14 cellular contexts compared by ENCODE assay signal in the genomic region with DNA sequence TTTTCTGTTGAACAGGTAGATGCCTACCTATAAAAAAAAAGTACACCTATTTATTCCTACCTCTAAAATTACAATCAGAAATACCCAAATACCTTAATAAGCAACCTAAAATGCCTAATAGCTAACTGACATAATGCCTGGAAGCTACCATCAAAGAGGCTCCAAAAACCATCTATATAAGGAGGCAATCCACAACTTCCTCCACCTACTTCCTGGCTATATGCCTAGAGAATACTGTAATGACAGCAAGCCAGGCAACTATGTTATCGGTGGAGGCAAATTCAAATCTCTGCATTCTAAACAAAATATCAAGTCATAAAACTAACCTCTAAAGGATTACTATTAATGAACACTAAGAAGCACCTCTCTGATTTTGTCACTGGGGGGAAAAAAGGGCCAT. TPM values are rescaled to one million over a fixed set of nuclear protein-coding genes. Genes with fewer than 3 reads are reported as not detected.
DNase-seq lines count a peak whose midpoint lies in the region; ATAC-seq and TF ChIP-seq lines count a peak whose summit lies in the region.
"Had no signal": no experiment of that assay in that cellular context is flagged by ENCODE, and none has a peak within 500 bp of the region (broad histone marks: within the 10 kb centered on the region; RNA-seq: fewer than 3 reads in every experiment).

No MANE protein-coding gene starts in this region.

- intact Hi-C loops in activated CD8-positive, alpha-beta T cell treated with anti-CD3 and anti-CD28 coated beads for 36 hours (cut with micrococcal nuclease) = no loop called here
- intact Hi-C loops in gastrocnemius medialis (cut with DNase I; ENCODE audit: low total_unique reads) = no loop called here
- intact Hi-C loops in activated T-helper 2 cell treated with anti-CD3 and anti-CD28 coated beads, Interferon-gamma antibody, Interleukin-2, Interleukin-4, amounts not matched to agents 10 μg/mL and 5 μg/mL and 100 μg/mL, durations not matched to agents 14 hours and 24 hours and 36 hours (cut with micrococcal nuclease) = no loop called here

- no peaks in the 10 kb centered on the region for H3K27me3 ChIP-seq in gastrocnemius medialis

- no peak for ATAC-seq in activated CD8-positive, alpha-beta T cell treated with anti-CD3 and anti-CD28 coated beads for 36 hours
- ATAC-seq in activated CD8-positive, alpha-beta T cell treated with anti-CD3 and anti-CD28 coated beads, Interleukin-2, amount 10 ng/mL, durations not matched to agents 7 days and 5 days = no peak
- no peak for ATAC-seq in T-helper 17 cell
- no peak for ATAC-seq in gastrocnemius medialis
- ATAC-seq in GM19467 (IDR thresholded peaks at IDR 0.05; ENCODE audit: unreplicated experiment) = no peak
- ATAC-seq: activated T-cell treated with anti-CD3 and anti-CD28 coated beads, Interleukin-2, amount 50 U/mL, for 4 hours; stimulated activated effector memory CD8-positive, alpha-beta T cell treated with anti-CD3 and anti-CD28 coated beads, Interleukin-12 subunit alpha, Interleukin-12 subunit beta, amount 100 ng/mL, for 72 hours had no signal

- POLR2A ChIA-PET in activated CD8-positive, alpha-beta T cell treated with anti-CD3 and anti-CD28 coated beads for 36 hours (lab: Charles Lee) = no interaction called here
- POLR2A ChIA-PET in activated CD8-positive, alpha-beta T cell treated with anti-CD3 and anti-CD28 coated beads, Interleukin-2, amount 10 ng/mL, durations not matched to agents 7 days and 5 days (lab: Charles Lee) = no interaction called here

- no peak overlapping the region for H3K4me3 ChIP-seq in fibroblast of pulmonary artery (replicated peaks; ENCODE audit: low read depth, low read length)
- H3K4me3 ChIP-seq in gastrocnemius medialis = no peak overlapping the region

- TF ChIP-seq POLR2A in gastrocnemius medialis (IDR thresholded peaks at IDR 0.05) = no peak

- in situ Hi-C loops in gastrocnemius medialis (cut with MboI; ENCODE audit: low sequenced_read_pairs in 4 of 4) = no loop called here

- H3K27me3 Mint-ChIP-seq in activated CD8-positive, alpha-beta T cell treated with anti-CD3 and anti-CD28 coated beads for 36 hours = no peaks in the 10 kb centered on the region
- H3K27me3 Mint-ChIP-seq in activated CD8-positive, alpha-beta T cell treated with anti-CD3 and anti-CD28 coated beads, Interleukin-2, amount 10 ng/mL, durations not matched to agents 7 days and 5 days (ENCODE audit: low read depth) = no peaks in the 10 kb centered on the region
- no peaks in the 10 kb centered on the region for H3K27me3 Mint-ChIP-seq in T-helper 17 cell
- H3K27me3 Mint-ChIP-seq in activated T-helper 2 cell treated with anti-CD3 and anti-CD28 coated beads, Interferon-gamma antibody, Interleukin-2, Interleukin-4, amounts not matched to agents 10 μg/mL and 5 μg/mL and 100 μg/mL, durations not matched to agents 14 hours and 24 hours and 36 hours (ENCODE audit: low read depth) = no peaks in the 10 kb centered on the region

- CTCF ChIA-PET in activated CD8-positive, alpha-beta T cell treated with anti-CD3 and anti-CD28 coated beads for 36 hours (lab: Charles Lee) = no interaction called here
- CTCF ChIA-PET in activated CD8-positive, alpha-beta T cell treated with anti-CD3 and anti-CD28 coated beads, Interleukin-2, amount 10 ng/mL, durations not matched to agents 7 days and 5 days (lab: Charles Lee) = interaction anchor here (1.0 kb wide), 1 partner anchor 155 kb away, joined by 3 read pairs; no protein-coding TSS in a partner anchor

- no peak overlapping the region for H3K4me3 Mint-ChIP-seq in activated CD8-positive, alpha-beta T cell treated with anti-CD3 and anti-CD28 coated beads for 36 hours
- H3K4me3 Mint-ChIP-seq in activated CD8-positive, alpha-beta T cell treated with anti-CD3 and anti-CD28 coated beads, Interleukin-2, amount 10 ng/mL, durations not matched to agents 7 days and 5 days = no peak overlapping the region
- H3K4me3 Mint-ChIP-seq in T-helper 17 cell = peak overlapping the region; percentile 83
- no peak overlapping the region for H3K4me3 Mint-ChIP-seq in activated T-helper 2 cell treated with anti-CD3 and anti-CD28 coated beads, Interferon-gamma antibody, Interleukin-2, Interleukin-4, amounts not matched to agents 10 μg/mL and 5 μg/mL and 100 μg/mL, durations not matched to agents 14 hours and 24 hours and 36 hours (ENCODE audit: low read depth)
- H3K4me3 Mint-ChIP-seq: activated T-cell treated with anti-CD3 and anti-CD28 coated beads, Interleukin-2, amount 50 U/mL, for 4 hours; stimulated activated effector memory CD8-positive, alpha-beta T cell treated with anti-CD3 and anti-CD28 coated beads, Interleukin-12 subunit alpha, Interleukin-12 subunit beta, amount 100 ng/mL, for 72 hours had no signal

- no peak for DNase-seq in activated CD8-positive, alpha-beta T cell treated with anti-CD3 and anti-CD28 coated beads for 36 hours
- DNase-seq in activated CD8-positive, alpha-beta T cell treated with anti-CD3 and anti-CD28 coated beads, Interleukin-2, amount 10 ng/mL, durations not matched to agents 7 days and 5 days = no peak
- DNase-seq in T-helper 17 cell (no peak), fibroblast of pulmonary artery (ENCODE audit: low read depth) (peak; percentile 81), gastrocnemius medialis (no peak), DMS153 treated with DMSO at 0.1 percent for 48 hours (lab: John Stamatoyannopoulos, UW; ENCODE audit: unreplicated experiment) (no peak)
- DNase-seq in activated T-helper 2 cell treated with anti-CD3 and anti-CD28 coated beads, Interferon-gamma antibody, Interleukin-2, Interleukin-4, amounts not matched to agents 10 μg/mL and 5 μg/mL and 100 μg/mL, durations not matched to agents 14 hours and 24 hours and 36 hours (ENCODE audit: low spot score) = no peak
- DNase-seq: activated CD4-positive, alpha-beta T cell treated with anti-CD3 and anti-CD28 coated beads for 48 hours; activated T-cell treated with anti-CD3 and anti-CD28 coated beads, Interleukin-2, amount 50 U/mL, for 4 hours; aorta; Karpas-422; stimulated activated CD4-positive, alpha-beta T cell treated with anti-CD3 and anti-CD28 coated beads, Interleukin-2, amount 100 ng/mL, for 24 hours had no signal

- peak overlapping the region in 3 of 4 donors; percentile 22 to 42 (median 42) for H3K27ac ChIP-seq in gastrocnemius medialis

- H3K27ac Mint-ChIP-seq in activated CD8-positive, alpha-beta T cell treated with anti-CD3 and anti-CD28 coated beads for 36 hours = peak overlapping the region; percentile 25
- no peak overlapping the region for H3K27ac Mint-ChIP-seq in activated CD8-positive, alpha-beta T cell treated with anti-CD3 and anti-CD28 coated beads, Interleukin-2, amount 10 ng/mL, durations not matched to agents 7 days and 5 days
- peak overlapping the region; percentile 67 for H3K27ac Mint-ChIP-seq in T-helper 17 cell
- no peak overlapping the region for H3K27ac Mint-ChIP-seq in activated T-helper 2 cell treated with anti-CD3 and anti-CD28 coated beads, Interferon-gamma antibody, Interleukin-2, Interleukin-4, amounts not matched to agents 10 μg/mL and 5 μg/mL and 100 μg/mL, durations not matched to agents 14 hours and 24 hours and 36 hours
- H3K27ac Mint-ChIP-seq: stimulated activated effector memory CD8-positive, alpha-beta T cell treated with anti-CD3 and anti-CD28 coated beads, Interleukin-12 subunit alpha, Interleukin-12 subunit beta, amount 100 ng/mL, for 72 hours had no signal

- no peak for TF ChIP-seq CTCF in activated CD8-positive, alpha-beta T cell treated with anti-CD3 and anti-CD28 coated beads for 36 hours (IDR thresholded peaks at IDR 0.05)
- TF ChIP-seq CTCF in fibroblast of pulmonary artery (IDR thresholded peaks at IDR 0.05; ENCODE audit: low read length, missing control alignments) (no peak), gastrocnemius medialis (IDR thresholded peaks at IDR 0.05 in 4 of 5, conservative IDR thresholded peaks at IDR 0.05 in 1 of 5) (no peak)

- peaks cover 74% of the 10 kb centered on the region for H3K4me1 Mint-ChIP-seq in activated CD8-positive, alpha-beta T cell treated with anti-CD3 and anti-CD28 coated beads for 36 hours (ENCODE audit: low read depth)
- H3K4me1 Mint-ChIP-seq in activated CD8-positive, alpha-beta T cell treated with anti-CD3 and anti-CD28 coated beads, Interleukin-2, amount 10 ng/mL, durations not matched to agents 7 days and 5 days (ENCODE audit: low read depth) = peaks cover 36% of the 10 kb centered on the region
- H3K4me1 Mint-ChIP-seq in T-helper 17 cell = peaks cover 65% of the 10 kb centered on the region
- H3K4me1 Mint-ChIP-seq in activated T-helper 2 cell treated with anti-CD3 and anti-CD28 coated beads, Interferon-gamma antibody, Interleukin-2, Interleukin-4, amounts not matched to agents 10 μg/mL and 5 μg/mL and 100 μg/mL, durations not matched to agents 14 hours and 24 hours and 36 hours (ENCODE audit: low read depth) = peaks cover 37% of the 10 kb centered on the region

- H3K9me3 ChIP-seq in T-helper 17 cell (ENCODE audit: control insufficient read depth, low read length, poor library complexity, severe bottlenecking) (no peaks in the 10 kb centered on the region), gastrocnemius medialis (no peaks in the 10 kb centered on the region)

- no peaks in the 10 kb centered on the region for H3K36me3 ChIP-seq in gastrocnemius medialis

- peaks cover 19 to 33% of the 10 kb centered on the region in 2 donors for H3K4me1 ChIP-seq in gastrocnemius medialis

- H3K36me3 Mint-ChIP-seq in activated CD8-positive, alpha-beta T cell treated with anti-CD3 and anti-CD28 coated beads for 36 hours (ENCODE audit: low read depth) = peaks cover 39% of the 10 kb centered on the region
- H3K36me3 Mint-ChIP-seq in activated CD8-positive, alpha-beta T cell treated with anti-CD3 and anti-CD28 coated beads, Interleukin-2, amount 10 ng/mL, durations not matched to agents 7 days and 5 days (ENCODE audit: low read depth) = peaks cover 38% of the 10 kb centered on the region
- H3K36me3 Mint-ChIP-seq in T-helper 17 cell (ENCODE audit: low read depth) = peaks cover 5% of the 10 kb centered on the region
- H3K36me3 Mint-ChIP-seq in activated T-helper 2 cell treated with anti-CD3 and anti-CD28 coated beads, Interferon-gamma antibody, Interleukin-2, Interleukin-4, amounts not matched to agents 10 μg/mL and 5 μg/mL and 100 μg/mL, durations not matched to agents 14 hours and 24 hours and 36 hours (ENCODE audit: low read depth) = peaks cover 47% of the 10 kb centered on the region

- no peaks in the 10 kb centered on the region for H3K9me3 Mint-ChIP-seq in activated CD8-positive, alpha-beta T cell treated with anti-CD3 and anti-CD28 coated beads for 36 hours
- H3K9me3 Mint-ChIP-seq in activated CD8-positive, alpha-beta T cell treated with anti-CD3 and anti-CD28 coated beads, Interleukin-2, amount 10 ng/mL, durations not matched to agents 7 days and 5 days (ENCODE audit: insufficient read depth) = no peaks in the 10 kb centered on the region
- no peaks in the 10 kb centered on the region for H3K9me3 Mint-ChIP-seq in activated T-helper 2 cell treated with anti-CD3 and anti-CD28 coated beads, Interferon-gamma antibody, Interleukin-2, Interleukin-4, amounts not matched to agents 10 μg/mL and 5 μg/mL and 100 μg/mL, durations not matched to agents 14 hours and 24 hours and 36 hours
- H3K9me3 Mint-ChIP-seq: activated T-cell treated with anti-CD3 and anti-CD28 coated beads, Interleukin-2, amount 50 U/mL, for 4 hours; stimulated activated effector memory CD8-positive, alpha-beta T cell treated with anti-CD3 and anti-CD28 coated beads, Interleukin-12 subunit alpha, Interleukin-12 subunit beta, amount 100 ng/mL, for 72 hours had no signal

RNA-seq across cellular contexts. Expression of a gene that starts 10.1 kb away (rescaled TPM):
- 10 to 100 TPM; 43.4 to 44.9 TPM for total RNA-seq in activated CD8-positive, alpha-beta T cell treated with anti-CD3 and anti-CD28 coated beads for 36 hours
- 10 to 100 TPM; 49.4 to 52.2 TPM for total RNA-seq in activated CD8-positive, alpha-beta T cell treated with anti-CD3 and anti-CD28 coated beads, Interleukin-2, amount 10 ng/mL, durations not matched to agents 7 days and 5 days
- total RNA-seq in T-helper 17 cell = 100 to 1,000 TPM; 126 to 136 TPM
- 10 to 100 TPM; 30.5 to 61.7 (median 34.6) TPM for total RNA-seq in gastrocnemius medialis
- 49.8 and 56.1 TPM in 2 replicates for total RNA-seq in activated T-helper 2 cell treated with anti-CD3 and anti-CD28 coated beads, Interferon-gamma antibody, Interleukin-2, Interleukin-4, amounts not matched to agents 10 μg/mL and 5 μg/mL and 100 μg/mL, durations not matched to agents 14 hours and 24 hours and 36 hours

Comparison
In these comparisons a context has a peak if more than half of its experiments do, and no peak if none do; other contexts are left out.
1. H3K27ac Mint-ChIP-seq: peak in activated CD8-positive, alpha-beta T cell treated with anti-CD3 and anti-CD28 coated beads for 36 hours (single experiment) and T-helper 17 cell (single experiment); none in activated CD8-positive, alpha-beta T cell treated with anti-CD3 and anti-CD28 coated beads, Interleukin-2, amount 10 ng/mL, durations not matched to agents 7 days and 5 days (single experiment) and activated T-helper 2 cell treated with anti-CD3 and anti-CD28 coated beads, Interferon-gamma antibody, Interleukin-2, Interleukin-4, amounts not matched to agents 10 μg/mL and 5 μg/mL and 100 μg/mL, durations not matched to agents 14 hours and 24 hours and 36 hours (single experiment).